ENCODE assay signal across 18 cellular contexts in genomic region chr9:116165912-116166311, GRCh38. TPM values are rescaled to one million over a fixed set of nuclear protein-coding genes. Genes with fewer than 3 reads are reported as not detected.
DNase-seq lines count a peak whose midpoint lies in the region; ATAC-seq, FAIRE-seq and TF ChIP-seq lines count a peak whose summit lies in the region.
"Had no signal": no experiment of that assay in that cellular context is flagged by ENCODE, and none has a peak within 500 bp of the region (broad histone marks: within the 10 kb centered on the region; RNA-seq: fewer than 3 reads in every experiment).

No MANE protein-coding gene starts in this region.

- peaks cover 94% of the 10 kb centered on the region for H3K79me2 ChIP-seq in GM23248 (ENCODE audit: insufficient read depth)

- ATAC-seq in CD4-positive, alpha-beta T cell (ENCODE audit: poor library complexity), result no peak
- ATAC-seq in HG03354 (IDR thresholded peaks at IDR 0.05; ENCODE audit: poor library complexity, severe bottlenecking, unreplicated experiment) (no peak), gastroesophageal sphincter (no peak)

- H3K36me3 ChIP-seq in GM23248 (ENCODE audit: low read depth), result peaks cover 7% of the 10 kb centered on the region; the same call in 1 of the 2 replicates
- H3K36me3 ChIP-seq in bronchial epithelial cell (ENCODE audit: control insufficient read depth, insufficient read depth, low read length), result no peaks in the 10 kb centered on the region
- no peaks in the 10 kb centered on the region for H3K36me3 ChIP-seq in uterus
- no peaks in the 10 kb centered on the region for H3K36me3 ChIP-seq in gastroesophageal sphincter

- CTCF ChIA-PET in CD4-positive, alpha-beta T cell (lab: Charles Lee), result no interaction called here

- H3K9me3 Mint-ChIP-seq in CD4-positive, alpha-beta T cell, result no peaks in the 10 kb centered on the region
- H3K9me3 Mint-ChIP-seq: CD14-positive monocyte had no signal

- no peaks in the 10 kb centered on the region for H4K20me1 ChIP-seq in GM23248 (ENCODE audit: insufficient read depth)

- intact Hi-C loops in uterus (cut with DNase I; ENCODE audit: low total_unique reads), result no loop called here
- intact Hi-C loops in CD4-positive, alpha-beta T cell (cut with DNase I, micrococcal nuclease), result no loop called here

- no peak overlapping the region for H2AFZ ChIP-seq in GM23248

- H3K27ac Mint-ChIP-seq in CD4-positive, alpha-beta T cell, result no peak overlapping the region
- H3K27ac Mint-ChIP-seq: CD14-positive monocyte had no signal

- TF ChIP-seq POLR2A in uterus (IDR thresholded peaks at IDR 0.05) (no peak), gastroesophageal sphincter (IDR thresholded peaks at IDR 0.05) (no peak)

- H3K36me3 Mint-ChIP-seq in CD4-positive, alpha-beta T cell (ENCODE audit: low read depth), result no peaks in the 10 kb centered on the region
- H3K36me3 Mint-ChIP-seq: CD14-positive monocyte had no signal

- POLR2A ChIA-PET in CD4-positive, alpha-beta T cell (lab: Charles Lee), result no interaction called here

- H3K4me1 ChIP-seq in GM23248 (ENCODE audit: insufficient read depth) (peaks cover 7% of the 10 kb centered on the region), uterus (no peaks in the 10 kb centered on the region), gastroesophageal sphincter (no peaks in the 10 kb centered on the region)
- H3K4me1 ChIP-seq: Caco-2, SJCRH30 had no signal

- no peaks in the 10 kb centered on the region for H3K9me2 ChIP-seq in GM23248 (ENCODE audit: insufficient read depth)

- no peak for FAIRE-seq in bronchial epithelial cell (lab: Jason Lieb, UNC)
- FAIRE-seq: GM12891, GM19239 had no signal

- TF ChIP-seq EP300 in gastroesophageal sphincter (IDR thresholded peaks at IDR 0.05), result no peak

- H3K27me3 ChIP-seq in GM23248 (replicated peaks; ENCODE audit: insufficient read depth) (no peaks in the 10 kb centered on the region), bronchial epithelial cell (ENCODE audit: control insufficient read depth, insufficient read depth, low read length) (peaks cover 1% of the 10 kb centered on the region), uterus (no peaks in the 10 kb centered on the region), gastroesophageal sphincter (no peaks in the 10 kb centered on the region)
- peaks cover under 1% of the 10 kb centered on the region for H3K27me3 ChIP-seq in CD4-positive, alpha-beta T cell (ENCODE audit: control insufficient read depth, insufficient read depth, low read length)
- H3K27me3 ChIP-seq: SJCRH30 had no signal

- no peak for TF ChIP-seq CTCF in bronchial epithelial cell (IDR thresholded peaks at IDR 0.05; ENCODE audit: insufficient read depth, low read length, severe bottlenecking)
- no peak for TF ChIP-seq CTCF in fibroblast of villous mesenchyme (IDR thresholded peaks at IDR 0.05; ENCODE audit: insufficient read depth, low read depth, low read length)
- TF ChIP-seq CTCF in uterus (IDR thresholded peaks at IDR 0.05), result no peak
- no peak for TF ChIP-seq CTCF in CD4-positive, alpha-beta T cell (IDR thresholded peaks at IDR 0.05)
- no peak for TF ChIP-seq CTCF in gastroesophageal sphincter (IDR thresholded peaks at IDR 0.05)

- H3F3A ChIP-seq in GM23248 (ENCODE audit: insufficient read depth), result peaks cover 46% of the 10 kb centered on the region

- peak; percentile 57 for DNase-seq in GM23248
- peak; percentile 47 for DNase-seq in bronchial epithelial cell (ENCODE audit: low read depth)
- DNase-seq in fibroblast of villous mesenchyme (ENCODE audit: low read depth), result peak; percentile 77
- no peak for DNase-seq in uterus
- no peak for DNase-seq in CD4-positive, alpha-beta T cell
- DNase-seq in NCI-H128 (lab: John Stamatoyannopoulos, UW; ENCODE audit: unreplicated experiment), result no peak
- DNase-seq: Caco-2, KBM-7, NCI-H2107, NCI-H345, SJCRH30 had no signal

- no peak overlapping the region for H3K4me3 Mint-ChIP-seq in CD4-positive, alpha-beta T cell
- H3K4me3 Mint-ChIP-seq: CD14-positive monocyte had no signal

- in situ Hi-C loops in GM23248 (cut with MboI), result loop anchor here (25.0 kb wide), 1 partner anchor 396 kb away; no protein-coding TSS in a partner anchor

- H3K9ac ChIP-seq in GM23248, result no peak overlapping the region

- H3K27me3 Mint-ChIP-seq in CD4-positive, alpha-beta T cell, result peaks cover 17% of the 10 kb centered on the region

- WGBS in GM23248 (ENCODE audit: low coverage in 1 of 2, low lambda C conversion rate in 2 of 2, missing lambda C conversion rate in 2 of 2), 2 experiments, result 79 to 95% methylated on average over 2 of the region's 2 CpGs
- WGBS in gastroesophageal sphincter (ENCODE audit: low coverage in 1 of 2), 2 donors, result 60 to 69% methylated on average over 2 of the region's 2 CpGs

- no peak overlapping the region for H3K4me2 ChIP-seq in GM23248 (ENCODE audit: unreplicated experiment)

- H3K9me3 ChIP-seq in GM23248 (ENCODE audit: low read depth) (no peaks in the 10 kb centered on the region), uterus (no peaks in the 10 kb centered on the region), gastroesophageal sphincter (no peaks in the 10 kb centered on the region)
- H3K9me3 ChIP-seq in CD4-positive, alpha-beta T cell (ENCODE audit: control insufficient read depth, low read length), result no peaks in the 10 kb centered on the region
- H3K9me3 ChIP-seq: Caco-2, SJCRH30 had no signal

- H3K4me1 Mint-ChIP-seq in CD4-positive, alpha-beta T cell (ENCODE audit: low read depth), result no peaks in the 10 kb centered on the region
- H3K4me1 Mint-ChIP-seq: CD14-positive monocyte had no signal

- H3K27ac ChIP-seq in GM23248, result 0 out of 2 replicates have a peak overlapping the region, but pooled peaks have one; percentile 13
- H3K27ac ChIP-seq in uterus, result peak overlapping the region; percentile 55 to 64
- no peak overlapping the region for H3K27ac ChIP-seq in CD4-positive, alpha-beta T cell (ENCODE audit: low read depth, low read length)
- no peak overlapping the region for H3K27ac ChIP-seq in gastroesophageal sphincter
- H3K27ac ChIP-seq: HL-60, RWPE1, SJCRH30 had no signal

- H3K4me3 ChIP-seq in GM23248, result no peak overlapping the region
- H3K4me3 ChIP-seq in bronchial epithelial cell (ENCODE audit: low read depth, low read length), result no peak overlapping the region
- no peak overlapping the region for H3K4me3 ChIP-seq in fibroblast of villous mesenchyme (ENCODE audit: low read depth, low read length)
- H3K4me3 ChIP-seq in uterus, result no peak overlapping the region
- H3K4me3 ChIP-seq in gastroesophageal sphincter, result no peak overlapping the region
- H3K4me3 ChIP-seq: SJCRH30 had no signal

RNA-seq across cellular contexts. Expression of gene PAPPA, which starts 12.3 kb away (rescaled TPM):
- total RNA-seq in GM23248 (2014; rRNA removed; shearing (Covaris generic)), result 30.3 and 31.5 TPM in 2 replicates
- 8.2 and 8.7 TPM in 2 replicates for polyA plus RNA-seq in GM23248 (2016; fragmentation: Nextera tagmentation; extraction: Ambion mirVana)
- total RNA-seq in bronchial epithelial cell, result 0.13 and 1.3 TPM in 2 replicates
- 42.5 and 104 TPM in 2 replicates for total RNA-seq in fibroblast of villous mesenchyme
- 10 to 100 TPM in 1 of 4 donors, 1 to 10 TPM in 1, under 1 TPM in 2; 0.29 to 17.1 (median 2.4) TPM for total RNA-seq in uterus
- under 1 TPM in 1 of 2 experiments, not detected in 1; 0.03 TPM for total RNA-seq in CD4-positive, alpha-beta T cell
- 1 to 10 TPM; 1.9 to 5.7 (median 3.2) TPM for total RNA-seq in gastroesophageal sphincter
- total RNA-seq: Caco-2 had no signal
- polyA plus RNA-seq: CD14-positive monocyte had no signal

Comparison
In these comparisons a context has a peak if more than half of its experiments do, and no peak if none do; other contexts are left out.
1. DNase-seq: peak in GM23248 (single experiment), bronchial epithelial cell (single experiment) and fibroblast of villous mesenchyme (single experiment); none in uterus (0 of 2), CD4-positive, alpha-beta T cell (0 of 10) and NCI-H128 (single experiment).
2. H3K27ac ChIP-seq: peak in GM23248 (single experiment) and uterus (2 of 2); none in CD4-positive, alpha-beta T cell (single experiment) and gastroesophageal sphincter (0 of 4).